32 cellular contexts compared by ENCODE assay signal in genomic region chr5:145958463-145958862, GRCh38. TPM values are rescaled to one million over a fixed set of nuclear protein-coding genes. Genes with fewer than 3 reads are reported as not detected.
"Had no signal": no experiment of that assay in that cellular context is flagged by ENCODE, and none has a peak within 500 bp of the region (broad histone marks: within the 10 kb centered on the region; RNA-seq: fewer than 3 reads in every experiment).

No MANE protein-coding gene starts in this region.

- H3K36me3 ChIP-seq: ascending aorta, breast epithelium, cardiac muscle cell, gastroesophageal sphincter had no signal

- H3K27ac ChIP-seq: ascending aorta, breast epithelium, cardiac muscle cell, epithelial cell of prostate, esophagus squamous epithelium, gastroesophageal sphincter had no signal

- FAIRE-seq: endometrium, endothelial cell of umbilical vein had no signal

- H3K4me1 Mint-ChIP-seq: activated CD4-positive, alpha-beta T cell treated with anti-CD3 and anti-CD28 coated beads, Interleukin-2, amount 10 ng/mL, durations not matched to agents 24 days and 14 days; activated CD8-positive, alpha-beta memory T cell treated with anti-CD3 and anti-CD28 coated beads, Interleukin-2, amount 10 ng/mL, durations not matched to agents 7 days and 5 days; activated naive CD4-positive, alpha-beta T cell treated with anti-CD3 and anti-CD28 coated beads, Interleukin-2, amount 50 U/mL, for 24 hours; brain; central memory CD8-positive, alpha-beta T cell had no signal

- H3K27ac Mint-ChIP-seq: activated CD4-positive, alpha-beta memory T cell treated with anti-CD3 and anti-CD28 coated beads for 36 hours; activated CD4-positive, alpha-beta T cell treated with anti-CD3 and anti-CD28 coated beads for 36 hours; activated CD4-positive, alpha-beta T cell treated with anti-CD3 and anti-CD28 coated beads, Interleukin-2, amount 10 ng/mL, durations not matched to agents 24 days and 14 days; activated CD8-positive, alpha-beta memory T cell treated with anti-CD3 and anti-CD28 coated beads, Interleukin-2, amount 10 ng/mL, durations not matched to agents 7 days and 5 days; activated CD8-positive, alpha-beta T cell treated with anti-CD3 and anti-CD28 coated beads, Interleukin-2, amount 10 ng/mL, durations not matched to agents 7 days and 5 days; activated naive CD4-positive, alpha-beta T cell treated with anti-CD3 and anti-CD28 coated beads for 36 hours; activated naive CD4-positive, alpha-beta T cell treated with anti-CD3 and anti-CD28 coated beads, Interleukin-2, amount 50 U/mL, for 24 hours; activated naive CD8-positive, alpha-beta T cell treated with anti-CD3 and anti-CD28 coated beads for 36 hours; activated T-helper 1 cell treated with anti-CD3 and anti-CD28 coated beads, Interleukin-12 subunit alpha, Interleukin-12 subunit beta, Interleukin-2, Interleukin-4 antibody, amounts not matched to agents 30 ng/mL and 10 ng/mL and 1 ng/mL, durations not matched to agents 14 hours and 24 hours and 36 hours; activated T-helper 2 cell treated with anti-CD3 and anti-CD28 coated beads, Interferon-gamma antibody, Interleukin-2, Interleukin-4, amounts not matched to agents 10 μg/mL and 5 μg/mL and 100 μg/mL, durations not matched to agents 14 hours and 24 hours and 36 hours; brain had no signal

- H3K27me3 Mint-ChIP-seq: brain had no signal

- H3K36me3 Mint-ChIP-seq: activated CD4-positive, alpha-beta memory T cell treated with anti-CD3 and anti-CD28 coated beads for 36 hours; activated CD8-positive, alpha-beta memory T cell treated with anti-CD3 and anti-CD28 coated beads, Interleukin-2, amount 10 ng/mL, durations not matched to agents 7 days and 5 days; activated naive CD4-positive, alpha-beta T cell treated with anti-CD3 and anti-CD28 coated beads, Interleukin-2, amount 50 U/mL, for 24 hours; activated naive CD8-positive, alpha-beta T cell treated with anti-CD3 and anti-CD28 coated beads for 36 hours; brain had no signal

- ATAC-seq: activated CD4-positive, alpha-beta T cell treated with anti-CD3 and anti-CD28 coated beads for 36 hours; activated CD8-positive, alpha-beta memory T cell treated with anti-CD3 and anti-CD28 coated beads, Interleukin-2, amount 10 ng/mL, durations not matched to agents 7 days and 5 days; activated CD8-positive, alpha-beta T cell treated with anti-CD3 and anti-CD28 coated beads, Interleukin-2, amount 10 ng/mL, durations not matched to agents 7 days and 5 days; gastroesophageal sphincter had no signal

- H3K4me3 ChIP-seq: ascending aorta, breast epithelium, cardiac muscle cell, esophagus squamous epithelium, gastroesophageal sphincter had no signal

- H3K4me3 Mint-ChIP-seq: activated CD4-positive, alpha-beta memory T cell treated with anti-CD3 and anti-CD28 coated beads for 36 hours; activated CD4-positive, alpha-beta T cell treated with anti-CD3 and anti-CD28 coated beads for 36 hours; activated CD4-positive, alpha-beta T cell treated with anti-CD3 and anti-CD28 coated beads, Interleukin-2, amount 10 ng/mL, durations not matched to agents 24 days and 14 days; activated CD8-positive, alpha-beta memory T cell treated with anti-CD3 and anti-CD28 coated beads, Interleukin-2, amount 10 ng/mL, durations not matched to agents 7 days and 5 days; activated CD8-positive, alpha-beta T cell treated with anti-CD3 and anti-CD28 coated beads, Interleukin-2, amount 10 ng/mL, durations not matched to agents 7 days and 5 days; activated naive CD4-positive, alpha-beta T cell treated with anti-CD3 and anti-CD28 coated beads for 36 hours; activated naive CD4-positive, alpha-beta T cell treated with anti-CD3 and anti-CD28 coated beads, Interleukin-2, amount 50 U/mL, for 24 hours; activated naive CD8-positive, alpha-beta T cell treated with anti-CD3 and anti-CD28 coated beads for 36 hours; activated T-helper 1 cell treated with anti-CD3 and anti-CD28 coated beads, Interleukin-12 subunit alpha, Interleukin-12 subunit beta, Interleukin-2, Interleukin-4 antibody, amounts not matched to agents 30 ng/mL and 10 ng/mL and 1 ng/mL, durations not matched to agents 14 hours and 24 hours and 36 hours; brain; central memory CD8-positive, alpha-beta T cell had no signal

- H3K9me3 Mint-ChIP-seq: activated CD4-positive, alpha-beta memory T cell treated with anti-CD3 and anti-CD28 coated beads for 36 hours; activated CD4-positive, alpha-beta T cell treated with anti-CD3 and anti-CD28 coated beads, Interleukin-2, amount 10 ng/mL, durations not matched to agents 24 days and 14 days; activated naive CD4-positive, alpha-beta T cell treated with anti-CD3 and anti-CD28 coated beads for 36 hours; activated naive CD4-positive, alpha-beta T cell treated with anti-CD3 and anti-CD28 coated beads, Interleukin-2, amount 50 U/mL, for 24 hours; activated naive CD8-positive, alpha-beta T cell treated with anti-CD3 and anti-CD28 coated beads for 36 hours; activated T-helper 1 cell treated with anti-CD3 and anti-CD28 coated beads, Interleukin-12 subunit alpha, Interleukin-12 subunit beta, Interleukin-2, Interleukin-4 antibody, amounts not matched to agents 30 ng/mL and 10 ng/mL and 1 ng/mL, durations not matched to agents 14 hours and 24 hours and 36 hours; activated T-helper 2 cell treated with anti-CD3 and anti-CD28 coated beads, Interferon-gamma antibody, Interleukin-2, Interleukin-4, amounts not matched to agents 10 μg/mL and 5 μg/mL and 100 μg/mL, durations not matched to agents 14 hours and 24 hours and 36 hours; central memory CD8-positive, alpha-beta T cell had no signal

- DNase-seq: activated CD4-positive, alpha-beta memory T cell treated with anti-CD3 and anti-CD28 coated beads for 36 hours; activated CD4-positive, alpha-beta T cell treated with anti-CD3 and anti-CD28 coated beads for 36 hours; activated CD4-positive, alpha-beta T cell treated with anti-CD3 and anti-CD28 coated beads, Interleukin-2, amount 10 ng/mL, durations not matched to agents 24 days and 14 days; activated CD4-positive, CD25-positive, alpha-beta regulatory T cell; activated CD4-positive, CD25-positive, alpha-beta regulatory T cell treated with anti-CD3 and anti-CD28 coated beads, Interleukin-2, amount 50 U/mL, for 72 hours; activated CD8-positive, alpha-beta memory T cell treated with anti-CD3 and anti-CD28 coated beads, Interleukin-2, amount 10 ng/mL, durations not matched to agents 7 days and 5 days; activated CD8-positive, alpha-beta memory T cell treated with anti-CD3 and anti-CD28 coated beads, Interleukin-2, amount 50 U/mL, for 4 hours; activated CD8-positive, alpha-beta T cell treated with anti-CD3 and anti-CD28 coated beads, Interleukin-2, amount 10 ng/mL, durations not matched to agents 7 days and 5 days; activated effector memory CD4-positive, alpha-beta T cell treated with anti-CD3 and anti-CD28 coated beads, Interleukin-2, amount 50 U/mL, for 16 hours; activated naive CD4-positive, alpha-beta T cell treated with anti-CD3 and anti-CD28 coated beads for 36 hours; activated naive CD8-positive, alpha-beta T cell treated with anti-CD3 and anti-CD28 coated beads for 36 hours; activated T-cell treated with anti-CD3 and anti-CD28 coated beads, Interleukin-2, amount 50 U/mL, for 1 hour; activated T-cell treated with anti-CD3 and anti-CD28 coated beads, Interleukin-2, amount 50 U/mL, for 48 hours; cortex of kidney; dermis blood vessel endothelial cell; effector CD8-positive, alpha-beta T cell; esophagus squamous epithelium; foreskin melanocyte; T-helper 2 cell had no signal

- H3K27me3 ChIP-seq: ascending aorta, breast epithelium, cardiac muscle cell, esophagus squamous epithelium, gastroesophageal sphincter had no signal

- H3K9me3 ChIP-seq: ascending aorta, breast epithelium, esophagus squamous epithelium, gastroesophageal sphincter had no signal

- H3K4me1 ChIP-seq: breast epithelium, esophagus squamous epithelium, gastroesophageal sphincter had no signal

RNA-seq across cellular contexts. Expression of gene SH3RF2, which starts 22.1 kb away (rescaled TPM):
- total RNA-seq: activated CD8-positive, alpha-beta memory T cell treated with anti-CD3 and anti-CD28 coated beads for 36 hours; activated CD8-positive, alpha-beta T cell treated with anti-CD3 and anti-CD28 coated beads, Interleukin-2, amount 10 ng/mL, durations not matched to agents 7 days and 5 days; activated naive CD4-positive, alpha-beta T cell treated with anti-CD3 and anti-CD28 coated beads for 36 hours; activated naive CD8-positive, alpha-beta T cell treated with anti-CD3 and anti-CD28 coated beads for 36 hours had no signal
